In genomic region chr4:156942991-156943390, GRCh38 we compare ENCODE assay signal across 25 cellular contexts. TPM values are rescaled to one million over a fixed set of nuclear protein-coding genes. Genes with fewer than 3 reads are reported as not detected.
A peak's percentile ranks its signal among the peaks of the same experiment; 100 is the strongest.
DNase-seq lines count a peak whose midpoint lies in the region; ATAC-seq, FAIRE-seq and TF ChIP-seq lines count a peak whose summit lies in the region.
"Had no signal": no experiment of that assay in that cellular context is flagged by ENCODE, and none has a peak within 500 bp of the region (broad histone marks: within the 10 kb centered on the region; RNA-seq: fewer than 3 reads in every experiment).

No MANE protein-coding gene starts in this region.

- no peak overlapping the region for H3K4me3 ChIP-seq in astrocyte (ENCODE audit: insufficient read depth, low read depth, low read length)
- H3K4me3 ChIP-seq in smooth muscle cell, result no peak overlapping the region
- H3K4me3 ChIP-seq: adrenal gland, cardiac muscle cell had no signal

- WGBS in smooth muscle cell (ENCODE audit: low lambda C conversion rate), result 76% methylated on average over 4 of the region's 4 CpGs

- H3K4me2 ChIP-seq in astrocyte (ENCODE audit: low read length) (peak overlapping the region; percentile 20), smooth muscle cell (peak overlapping the region; percentile 84)

- no peak for TF ChIP-seq CTCF in HFFc6 (IDR thresholded peaks at IDR 0.05)
- no peak for TF ChIP-seq CTCF in astrocyte (IDR thresholded peaks at IDR 0.05; ENCODE audit: insufficient read depth, low read depth, low read length)
- no peak for TF ChIP-seq CTCF in mesothelial cell of epicardium (IDR thresholded peaks at IDR 0.05; ENCODE audit: unreplicated experiment)
- TF ChIP-seq CTCF in smooth muscle cell (IDR thresholded peaks at IDR 0.05; ENCODE audit: borderline replicate concordance, insufficient read depth, poor library complexity, severe bottlenecking), result no peak

- no peaks in the 10 kb centered on the region for H3K9me3 Mint-ChIP-seq in HFFc6
- no peaks in the 10 kb centered on the region for H3K9me3 Mint-ChIP-seq in astrocyte (ENCODE audit: unreplicated experiment)
- no peaks in the 10 kb centered on the region for H3K9me3 Mint-ChIP-seq in mesothelial cell of epicardium
- H3K9me3 Mint-ChIP-seq: activated T-cell treated with anti-CD3 and anti-CD28 coated beads, Interleukin-2, amount 50 U/mL, for 24 hours had no signal

- ATAC-seq in HG02588 (IDR thresholded peaks at IDR 0.05; ENCODE audit: unreplicated experiment), result no peak
- ATAC-seq: activated CD4-positive, CD25-positive, alpha-beta regulatory T cell treated with anti-CD3 and anti-CD28 coated beads, Interleukin-2, amount 50 U/mL, for 24 hours; activated CD8-positive, alpha-beta T cell treated with anti-CD3 and anti-CD28 coated beads, Interleukin-2, amount 10 ng/mL, durations not matched to agents 7 days and 5 days had no signal

- H3K9ac ChIP-seq in astrocyte (ENCODE audit: low read length), result peak overlapping the region; percentile 34
- peak overlapping the region; percentile 44 for H3K9ac ChIP-seq in smooth muscle cell (ENCODE audit: low read depth)

- H3K36me3 Mint-ChIP-seq in HFFc6 (ENCODE audit: low read depth) (peaks cover 5% of the 10 kb centered on the region; the same call in 1 of the 2 replicates), astrocyte (ENCODE audit: low read depth, unreplicated experiment) (no peaks in the 10 kb centered on the region), mesothelial cell of epicardium (no peaks in the 10 kb centered on the region)

- H3K4me1 ChIP-seq in astrocyte (ENCODE audit: insufficient read depth, low read length) (peaks cover 67% of the 10 kb centered on the region), smooth muscle cell (ENCODE audit: low read depth) (peaks cover 33% of the 10 kb centered on the region)

- H3K27ac ChIP-seq in astrocyte (ENCODE audit: low read depth, low read length) (peak overlapping the region; percentile 57), smooth muscle cell (ENCODE audit: low read depth) (peak overlapping the region; percentile 99), caudate nucleus (ENCODE audit: low read depth, low read length) (no peak overlapping the region)

- no peaks in the 10 kb centered on the region for H4K20me1 ChIP-seq in astrocyte (ENCODE audit: insufficient read depth, low read length)
- H4K20me1 ChIP-seq in smooth muscle cell (ENCODE audit: low read depth), result no peaks in the 10 kb centered on the region

- peaks cover 92% of the 10 kb centered on the region for H3K4me1 Mint-ChIP-seq in HFFc6 (ENCODE audit: low read depth)
- H3K4me1 Mint-ChIP-seq in astrocyte (ENCODE audit: low read depth, unreplicated experiment), result peaks cover 75% of the 10 kb centered on the region
- peaks cover 67% of the 10 kb centered on the region for H3K4me1 Mint-ChIP-seq in mesothelial cell of epicardium

- no peaks in the 10 kb centered on the region for H3K36me3 ChIP-seq in astrocyte (ENCODE audit: insufficient read depth, low read length)
- no peaks in the 10 kb centered on the region for H3K36me3 ChIP-seq in smooth muscle cell (ENCODE audit: low read depth)
- H3K36me3 ChIP-seq: adrenal gland, cardiac muscle cell, right atrium auricular region had no signal

- H3K4me3 Mint-ChIP-seq in HFFc6 (peak overlapping the region; percentile 35), astrocyte (ENCODE audit: unreplicated experiment) (no peak overlapping the region), mesothelial cell of epicardium (no peak overlapping the region)
- H3K4me3 Mint-ChIP-seq: activated CD8-positive, alpha-beta T cell treated with anti-CD3 and anti-CD28 coated beads, Interleukin-2, amount 10 ng/mL, durations not matched to agents 7 days and 5 days; activated T-cell treated with anti-CD3 and anti-CD28 coated beads, Interleukin-2, amount 50 U/mL, for 24 hours had no signal

- no peaks in the 10 kb centered on the region for H3K9me3 ChIP-seq in astrocyte (ENCODE audit: insufficient read depth, low read depth, low read length)
- no peaks in the 10 kb centered on the region for H3K9me3 ChIP-seq in smooth muscle cell (replicated peaks; ENCODE audit: low read depth)
- H3K9me3 ChIP-seq: adrenal gland, right atrium auricular region had no signal

- H3K79me2 ChIP-seq in astrocyte (ENCODE audit: insufficient read depth, low read length), result peaks cover 89% of the 10 kb centered on the region
- H3K79me2 ChIP-seq in smooth muscle cell (ENCODE audit: low read depth), result peaks cover 89% of the 10 kb centered on the region

- H3K27me3 ChIP-seq in astrocyte (ENCODE audit: insufficient read depth, low read length) (no peaks in the 10 kb centered on the region), smooth muscle cell (ENCODE audit: low read depth) (no peaks in the 10 kb centered on the region)
- H3K27me3 ChIP-seq: adrenal gland, cardiac muscle cell, dorsolateral prefrontal cortex, right atrium auricular region had no signal

- H3K27ac Mint-ChIP-seq in HFFc6 (peak overlapping the region; percentile 90), astrocyte (ENCODE audit: unreplicated experiment) (peak overlapping the region; percentile 85), mesothelial cell of epicardium (peak overlapping the region; percentile 72)
- H3K27ac Mint-ChIP-seq: activated CD8-positive, alpha-beta T cell treated with anti-CD3 and anti-CD28 coated beads, Interleukin-2, amount 10 ng/mL, durations not matched to agents 7 days and 5 days; activated T-cell treated with anti-CD3 and anti-CD28 coated beads, Interleukin-2, amount 50 U/mL, for 24 hours had no signal

- no peak overlapping the region for H2AFZ ChIP-seq in astrocyte (ENCODE audit: low read depth, low read length)
- peak overlapping the region; percentile 13 for H2AFZ ChIP-seq in smooth muscle cell (ENCODE audit: low read depth)

- DNase-seq in HFFc6 (no peak), astrocyte (ENCODE audit: low read depth) (no peak), mesothelial cell of epicardium (ENCODE audit: low spot score in 2 of 2, unreplicated experiment in 2 of 2) (no peak), smooth muscle cell (lab: John Stamatoyannopoulos, UW; ENCODE audit: unreplicated experiment) (no peak), iPS-NIHi7 (ENCODE audit: extremely low spot score) (no peak), caudate nucleus (lab: John Stamatoyannopoulos, UW) (no peak), kidney glomerular epithelial cell (lab: John Stamatoyannopoulos, UW) (no peak)
- DNase-seq: activated CD8-positive, alpha-beta T cell treated with anti-CD3 and anti-CD28 coated beads, Interleukin-2, amount 10 ng/mL, durations not matched to agents 7 days and 5 days; activated naive CD4-positive, alpha-beta T cell; activated T-cell treated with anti-CD3 and anti-CD28 coated beads, Interleukin-2, amount 50 U/mL, for 24 hours; adrenal gland; C1 segment of cervical spinal cord; dorsolateral prefrontal cortex; GOT3; NCI-H1105 treated with DMSO at 0.1 percent for 48 hours; NCI-H2081 treated with DMSO at 0.1 percent for 48 hours; NCI-H524 treated with DMSO at 0.1 percent for 48 hours; nucleus accumbens; stimulated activated CD8-positive, alpha-beta memory T cell treated with anti-CD3 and anti-CD28 coated beads, Interleukin-4, amount 100 ng/mL, for 48 hours; substantia nigra; T-helper 9 cell had no signal

- peaks cover 13% of the 10 kb centered on the region for H3F3A ChIP-seq in smooth muscle cell (ENCODE audit: low read depth)

- no peak for FAIRE-seq in astrocyte (lab: Jason Lieb, UNC)

- H3K27me3 Mint-ChIP-seq in HFFc6 (ENCODE audit: insufficient read depth) (no peaks in the 10 kb centered on the region), astrocyte (ENCODE audit: low read depth, unreplicated experiment) (no peaks in the 10 kb centered on the region), mesothelial cell of epicardium (ENCODE audit: low read depth) (no peaks in the 10 kb centered on the region)
- H3K27me3 Mint-ChIP-seq: activated T-cell treated with anti-CD3 and anti-CD28 coated beads, Interleukin-2, amount 50 U/mL, for 24 hours had no signal

RNA-seq across cellular contexts. Expression of gene PDGFC, which starts 28.6 kb away (rescaled TPM):
- total RNA-seq in HFFc6 (2021; fragmentation: NEBNext Ultra II Directional; extraction: Animal tissue kit (Norgen Biotek cat#: 25700)), result 100 to 1,000 TPM in 1 of 6 experiments, 10 to 100 TPM in 5; 71.5 to 112 (median 76.1) TPM
- total RNA-seq in astrocyte (167 and 188 TPM in 2 replicates), mesothelial cell of epicardium (80.5 to 86.0 TPM (median 83.5 TPM) in 3 replicates), smooth muscle cell (135 and 165 TPM in 2 replicates)
- 56.5 and 77.8 TPM in 2 replicates for polyA plus RNA-seq in smooth muscle cell
- total RNA-seq: activated CD8-positive, alpha-beta T cell treated with anti-CD3 and anti-CD28 coated beads, Interleukin-2, amount 10 ng/mL, durations not matched to agents 7 days and 5 days had no signal
